In genomic region chr12:4286228-4286627, GRCh38 we compare ENCODE assay signal across 15 cellular contexts. TPM values are rescaled to one million over a fixed set of nuclear protein-coding genes. Genes with fewer than 3 reads are reported as not detected.
DNase-seq lines count a peak whose midpoint lies in the region; ATAC-seq and TF ChIP-seq lines count a peak whose summit lies in the region.
"Had no signal": no experiment of that assay in that cellular context is flagged by ENCODE, and none has a peak within 500 bp of the region (broad histone marks: within the 10 kb centered on the region; RNA-seq: fewer than 3 reads in every experiment).

No MANE protein-coding gene starts in this region.

- peaks cover 91% of the 10 kb centered on the region for H3K4me1 Mint-ChIP-seq in activated T-cell treated with anti-CD3 and anti-CD28 coated beads, Interleukin-2, amount 50 U/mL, for 72 hours (ENCODE audit: low read depth)
- H3K4me1 Mint-ChIP-seq in T-cell, result peaks cover 77 to 90% (median 89%) of the 10 kb centered on the region in 3 donors

- H3K27me3 ChIP-seq in gastroesophageal sphincter, result no peaks in the 10 kb centered on the region
- no peaks in the 10 kb centered on the region for H3K27me3 ChIP-seq in transverse colon
- H3K27me3 ChIP-seq: tibial artery had no signal

- no peak for DNase-seq in activated T-cell treated with anti-CD3 and anti-CD28 coated beads, Interleukin-2, amount 50 U/mL, for 72 hours
- DNase-seq in activated T-cell treated with anti-CD3 and anti-CD28 coated beads for 4 hours, result no peak
- no peak for DNase-seq in T-cell
- no peak for DNase-seq in transverse colon
- no peak for DNase-seq in stimulated activated CD4-positive, alpha-beta T cell treated with anti-CD3 and anti-CD28 coated beads, Interleukin-1b, Interleukin-23, amount 100 ng/mL, for 48 hours
- no peak for DNase-seq in NCI-H1436 treated with DMSO at 0.1 percent for 48 hours (lab: John Stamatoyannopoulos, UW)
- DNase-seq: midbrain; NCI-H187 treated with DMSO at 0.1 percent for 48 hours; NK-92 treated with Interleukin-12 subunit alpha and Interleukin-12 subunit beta, amount 100 ng/mL, for 24 hours; retina; tibial artery had no signal

- H3K9me3 Mint-ChIP-seq in activated T-cell treated with anti-CD3 and anti-CD28 coated beads, Interleukin-2, amount 50 U/mL, for 72 hours, result no peaks in the 10 kb centered on the region
- no peaks in the 10 kb centered on the region for H3K9me3 Mint-ChIP-seq in T-cell
- H3K9me3 Mint-ChIP-seq: T-helper 1 cell treated with Interleukin-12 subunit alpha and Interleukin-12 subunit beta and Interleukin-4 antibody, amounts not matched to agents 30 μg/mL and 1 μg/mL, for 36 hours had no signal

- peaks cover 0 to 98% (median 32%) of the 10 kb centered on the region in 3 donors for H3K4me1 ChIP-seq in gastroesophageal sphincter
- peaks cover 16 to 52% (median 42%) of the 10 kb centered on the region in 4 donors for H3K4me1 ChIP-seq in transverse colon

- ATAC-seq in activated T-cell treated with anti-CD3 and anti-CD28 coated beads, Interleukin-2, amount 50 U/mL, for 72 hours (replicated peaks in 1 of 2), result no peak
- ATAC-seq in T-cell (replicated peaks in 1 of 4) (no peak), gastroesophageal sphincter (no peak), GM21529 (IDR thresholded peaks at IDR 0.05; ENCODE audit: unreplicated experiment) (no peak)

- 24 to 50% methylated on average over 1 to 3 of the region's 12 CpGs for WGBS in gastroesophageal sphincter (ENCODE audit: low coverage in 1 of 2), 2 donors
- 31 to 74% methylated on average over 2 to 12 of the region's 12 CpGs for WGBS in transverse colon (ENCODE audit: low coverage in 1 of 2), 2 donors

- peak overlapping the region in 3 of 4 donors; percentile 64 to 76 (median 74) for H3K27ac ChIP-seq in gastroesophageal sphincter
- peak overlapping the region; percentile 68 to 74 (median 69) for H3K27ac ChIP-seq in transverse colon
- H3K27ac ChIP-seq: tibial artery had no signal

- peaks cover 32 to 65% of the 10 kb centered on the region in 2 donors for H3K36me3 Mint-ChIP-seq in activated T-cell treated with anti-CD3 and anti-CD28 coated beads, Interleukin-2, amount 50 U/mL, for 72 hours (ENCODE audit: insufficient read depth in 2 of 2)
- peaks cover 80% of the 10 kb centered on the region for H3K36me3 Mint-ChIP-seq in T-cell

- intact Hi-C loops in transverse colon (cut with DNase I; ENCODE audit: low total_unique reads), result no loop called here

- H3K9me3 ChIP-seq in gastroesophageal sphincter (no peaks in the 10 kb centered on the region), transverse colon (no peaks in the 10 kb centered on the region)
- H3K9me3 ChIP-seq: tibial artery had no signal

- H3K36me3 ChIP-seq in gastroesophageal sphincter (peaks cover 0 to 80% of the 10 kb centered on the region in 2 donors), transverse colon (peaks cover 0 to 36% (median 13%) of the 10 kb centered on the region in 4 donors)

- in situ Hi-C loops in transverse colon (cut with MboI; ENCODE audit: low pct_ligation_motif_present in 1 of 4, low pct_unique_long_range_greater_than_20kb in 1 of 4, low sequenced_read_pairs in 3 of 4), result loop anchor here in 3 of 4 donors (10.0 to 25.0 kb wide), 4 partner anchors 174 to 399 kb away; no protein-coding TSS in a partner anchor

- TF ChIP-seq EP300 in gastroesophageal sphincter (IDR thresholded peaks at IDR 0.05), result no peak
- TF ChIP-seq EP300 in transverse colon (IDR thresholded peaks at IDR 0.05; ENCODE audit: low read depth), result no peak

- POLR2A ChIA-PET in T-cell (lab: Charles Lee), result interaction anchor here in 1 of 2 donors (0.5 kb wide), 1 partner anchor 15 kb away, joined by 4 read pairs; no protein-coding TSS in a partner anchor

- CTCF ChIA-PET in T-cell (lab: Charles Lee), result interaction anchor here in 1 of 2 donors (1.3 kb wide), 1 partner anchor 10 kb away, joined by 4 read pairs; no protein-coding TSS in a partner anchor

- H3K4me3 Mint-ChIP-seq in activated T-cell treated with anti-CD3 and anti-CD28 coated beads, Interleukin-2, amount 50 U/mL, for 72 hours, result no peak overlapping the region
- no peak overlapping the region for H3K4me3 Mint-ChIP-seq in T-cell

- no peak overlapping the region for H3K4me3 ChIP-seq in gastroesophageal sphincter
- no peak overlapping the region for H3K4me3 ChIP-seq in transverse colon
- H3K4me3 ChIP-seq: tibial artery had no signal

- TF ChIP-seq POLR2A in gastroesophageal sphincter (IDR thresholded peaks at IDR 0.05), result no peak
- TF ChIP-seq POLR2A in transverse colon (IDR thresholded peaks at IDR 0.05), result no peak

- H3K27ac Mint-ChIP-seq in activated T-cell treated with anti-CD3 and anti-CD28 coated beads, Interleukin-2, amount 50 U/mL, for 72 hours, result peak overlapping the region; percentile 10
- peak overlapping the region; percentile 87 to 89 for H3K27ac Mint-ChIP-seq in T-cell

- H3K27me3 Mint-ChIP-seq in activated T-cell treated with anti-CD3 and anti-CD28 coated beads, Interleukin-2, amount 50 U/mL, for 72 hours (ENCODE audit: low read depth), result no peaks in the 10 kb centered on the region
- H3K27me3 Mint-ChIP-seq in T-cell, result no peaks in the 10 kb centered on the region

- no peak for TF ChIP-seq CTCF in gastroesophageal sphincter (IDR thresholded peaks at IDR 0.05)
- no peak for TF ChIP-seq CTCF in transverse colon (IDR thresholded peaks at IDR 0.05)

RNA-seq across cellular contexts. Expression of gene CCND2, which starts 12.7 kb away (rescaled TPM):
- 100 to 1,000 TPM; 445 to 502 TPM for total RNA-seq in activated T-cell treated with anti-CD3 and anti-CD28 coated beads, Interleukin-2, amount 50 U/mL, for 72 hours
- total RNA-seq in T-cell (100 to 1,000 TPM; 148 to 218 (median 172) TPM), gastroesophageal sphincter (100 to 1,000 TPM; 106 to 149 (median 136) TPM), transverse colon (100 to 1,000 TPM in 1 of 4 donors, 10 to 100 TPM in 3; 32.9 to 132 (median 58.8) TPM)
- total RNA-seq: HT-29 had no signal

RNA-seq across cellular contexts. Expression of gene TIGAR, which starts 34.8 kb away (rescaled TPM):
- total RNA-seq in activated T-cell treated with anti-CD3 and anti-CD28 coated beads, Interleukin-2, amount 50 U/mL, for 72 hours, result 10 to 100 TPM; 16.1 to 22.5 TPM
- total RNA-seq in T-cell (10 to 100 TPM in 1 of 5 donors, 1 to 10 TPM in 4; 6.7 to 11.4 (median 7.5) TPM), gastroesophageal sphincter (10 to 100 TPM in 2 of 4 donors, 1 to 10 TPM in 2; 4.6 to 10.5 (median 8.5) TPM), transverse colon (10 to 100 TPM in 1 of 4 donors, 1 to 10 TPM in 3; 2.6 to 26.6 (median 4.4) TPM)
